8 cellular contexts compared by ENCODE assay signal in genomic region chr7:1531979-1532455, GRCh38. TPM values are rescaled to one million over a fixed set of nuclear protein-coding genes. Genes with fewer than 3 reads are reported as not detected.
A peak's percentile ranks its signal among the peaks of the same experiment; 100 is the strongest.
DNase-seq lines count a peak whose midpoint lies in the region; ATAC-seq and TF ChIP-seq lines count a peak whose summit lies in the region.

No MANE protein-coding gene starts in this region.

- H3K9me3 Mint-ChIP-seq in chondrocyte (ENCODE audit: low read depth): no peaks in the 10 kb centered on the region
- H3K9me3 Mint-ChIP-seq in natural killer cell treated with Interleukin-12 subunit alpha and Interleukin-12 subunit beta and Interleukin-15 and Interleukin-18, amount 100 ng/mL, for 72 hours: no peaks in the 10 kb centered on the region

- DNase-seq in AG09309 (ENCODE audit: low read depth) (no peak), LNCaP clone FGC (ENCODE audit: low read depth) (no peak), chondrocyte (ENCODE audit: low spot score) (no peak), NCI-H2107 (lab: John Stamatoyannopoulos, UW) (no peak), NCI-H187 treated with DMSO at 0.1 percent for 48 hours (lab: John Stamatoyannopoulos, UW) (no peak), T1000 (lab: John Stamatoyannopoulos, UW) (no peak)
- DNase-seq in natural killer cell treated with Interleukin-12 subunit alpha and Interleukin-12 subunit beta and Interleukin-15 and Interleukin-18, amount 100 ng/mL, for 72 hours (ENCODE audit: low spot score): no peak

- H3K4me3 Mint-ChIP-seq in chondrocyte (ENCODE audit: unreplicated experiment): peak overlapping the region; percentile 77
- peak overlapping the region; percentile 94 for H3K4me3 Mint-ChIP-seq in natural killer cell treated with Interleukin-12 subunit alpha and Interleukin-12 subunit beta and Interleukin-15 and Interleukin-18, amount 100 ng/mL, for 72 hours

- H3K4me1 Mint-ChIP-seq in chondrocyte (ENCODE audit: low read depth): peaks cover 43% of the 10 kb centered on the region
- H3K4me1 Mint-ChIP-seq in natural killer cell treated with Interleukin-12 subunit alpha and Interleukin-12 subunit beta and Interleukin-15 and Interleukin-18, amount 100 ng/mL, for 72 hours (ENCODE audit: low read depth in 2 of 2): peaks cover 24 to 25% of the 10 kb centered on the region in 2 donors

- peak overlapping the region; percentile 98 for H3K27ac Mint-ChIP-seq in chondrocyte (ENCODE audit: unreplicated experiment)
- peak overlapping the region; percentile 84 to 89 for H3K27ac Mint-ChIP-seq in natural killer cell treated with Interleukin-12 subunit alpha and Interleukin-12 subunit beta and Interleukin-15 and Interleukin-18, amount 100 ng/mL, for 72 hours

- no peak for ATAC-seq in natural killer cell treated with Interleukin-12 subunit alpha and Interleukin-12 subunit beta and Interleukin-15 and Interleukin-18, amount 100 ng/mL, for 72 hours
- ATAC-seq in GM18858 (IDR thresholded peaks at IDR 0.05; ENCODE audit: unreplicated experiment): no peak

- no peak for TF ChIP-seq CTCF in AG09309 (IDR thresholded peaks at IDR 0.05; ENCODE audit: control insufficient read depth, insufficient read depth, low read depth, low read length, missing control alignments)
- TF ChIP-seq CTCF in LNCaP clone FGC (IDR thresholded peaks at IDR 0.05; ENCODE audit: control insufficient read depth, extremely low read depth, insufficient read depth): no peak
- no peak for TF ChIP-seq CTCF in chondrocyte (IDR thresholded peaks at IDR 0.05)

- H3K4me3 ChIP-seq in AG09309 (ENCODE audit: control insufficient read depth, low read depth, low read length) (peak overlapping the region; percentile 78), LNCaP clone FGC (ENCODE audit: low read depth, low read length) (peak overlapping the region; percentile 76)

- H3K36me3 Mint-ChIP-seq in chondrocyte (ENCODE audit: low read depth): no peaks in the 10 kb centered on the region
- H3K36me3 Mint-ChIP-seq in natural killer cell treated with Interleukin-12 subunit alpha and Interleukin-12 subunit beta and Interleukin-15 and Interleukin-18, amount 100 ng/mL, for 72 hours: no peaks in the 10 kb centered on the region

- no peaks in the 10 kb centered on the region for H3K27me3 Mint-ChIP-seq in chondrocyte (ENCODE audit: low read depth)
- H3K27me3 Mint-ChIP-seq in natural killer cell treated with Interleukin-12 subunit alpha and Interleukin-12 subunit beta and Interleukin-15 and Interleukin-18, amount 100 ng/mL, for 72 hours: peaks cover 0 to under 1% of the 10 kb centered on the region in 2 donors

RNA-seq across cellular contexts. Expression of gene MAFK, which starts 1.5 kb away (rescaled TPM):
- 21.4 to 36.1 TPM (median 35.9 TPM) in 3 replicates for total RNA-seq in chondrocyte
- total RNA-seq in natural killer cell treated with Interleukin-12 subunit alpha and Interleukin-12 subunit beta and Interleukin-15 and Interleukin-18, amount 100 ng/mL, for 72 hours: 10 to 100 TPM; 43.1 to 60.9 TPM

RNA-seq across cellular contexts. Expression of gene TMEM184A, which starts 24.0 kb away (rescaled TPM):
- 0.07 to 0.22 TPM (median 0.15 TPM) in 3 replicates for total RNA-seq in chondrocyte
- total RNA-seq in natural killer cell treated with Interleukin-12 subunit alpha and Interleukin-12 subunit beta and Interleukin-15 and Interleukin-18, amount 100 ng/mL, for 72 hours: not detected

RNA-seq across cellular contexts. Expression of gene INTS1, which starts 27.8 kb away (rescaled TPM):
- total RNA-seq in chondrocyte: 74.8 to 94.4 TPM (median 80.4 TPM) in 3 replicates
- 100 to 1,000 TPM in 1 of 2 donors, 10 to 100 TPM in 1; 79.0 to 153 TPM for total RNA-seq in natural killer cell treated with Interleukin-12 subunit alpha and Interleukin-12 subunit beta and Interleukin-15 and Interleukin-18, amount 100 ng/mL, for 72 hours

RNA-seq across cellular contexts. Expression of gene PSMG3, which starts 37.8 kb away (rescaled TPM):
- total RNA-seq in chondrocyte: 29.9 to 31.9 TPM (median 31.7 TPM) in 3 replicates
- 10 to 100 TPM; 23.2 to 69.1 TPM for total RNA-seq in natural killer cell treated with Interleukin-12 subunit alpha and Interleukin-12 subunit beta and Interleukin-15 and Interleukin-18, amount 100 ng/mL, for 72 hours
